Comparison of ENCODE assay signal across 9 cellular contexts in genomic region chr17:67442787-67443624, GRCh38.
A peak's percentile ranks its signal among the peaks of the same experiment; 100 is the strongest.
DNase-seq lines count a peak whose midpoint lies in the region; ATAC-seq and TF ChIP-seq lines count a peak whose summit lies in the region.
"Had no signal": no experiment of that assay in that cellular context is flagged by ENCODE, and none has a peak within 500 bp of the region (broad histone marks: within the 10 kb centered on the region; RNA-seq: fewer than 3 reads in every experiment).

No MANE protein-coding gene starts in this region.

- TF ChIP-seq EP300 in transverse colon (IDR thresholded peaks at IDR 0.05; ENCODE audit: low read depth): no peak
- TF ChIP-seq EP300 in suprapubic skin (IDR thresholded peaks at IDR 0.05): no peak

- peaks cover 73% of the 10 kb centered on the region for H3K4me1 Mint-ChIP-seq in activated naive CD4-positive, alpha-beta T cell treated with anti-CD3 and anti-CD28 coated beads, Interleukin-2, amount 10 ng/mL, durations not matched to agents 7 days and 5 days
- H3K4me1 Mint-ChIP-seq in activated naive CD8-positive, alpha-beta T cell treated with anti-CD3 and anti-CD28 coated beads, Interleukin-2, amount 10 ng/mL, durations not matched to agents 7 days and 5 days: peaks cover 51% of the 10 kb centered on the region
- peaks cover 9% of the 10 kb centered on the region for H3K4me1 Mint-ChIP-seq in chondrocyte (ENCODE audit: low read depth)

- POLR2A ChIA-PET in activated naive CD8-positive, alpha-beta T cell treated with anti-CD3 and anti-CD28 coated beads, Interleukin-2, amount 10 ng/mL, durations not matched to agents 7 days and 5 days (lab: Charles Lee): interaction anchor here (0.6 to 5.9 kb wide), 8 partner anchors 8 to 65 kb away, joined by 3 to 156 read pairs (median 14); partner anchors contain the start of gene PITPNC1

- H3K4me3 ChIP-seq in lower lobe of right lung (no peak overlapping the region), transverse colon (no peak overlapping the region), suprapubic skin (no peak overlapping the region)

- CTCF ChIA-PET in activated naive CD4-positive, alpha-beta T cell treated with anti-CD3 and anti-CD28 coated beads, Interleukin-2, amount 10 ng/mL, durations not matched to agents 7 days and 5 days (lab: Charles Lee): interaction anchor here (0.6 to 5.0 kb wide), 7 partner anchors 13 to 69 kb away, joined by 4 to 35 read pairs (median 6); no protein-coding TSS in a partner anchor

- H3K9me3 Mint-ChIP-seq in activated naive CD4-positive, alpha-beta T cell treated with anti-CD3 and anti-CD28 coated beads, Interleukin-2, amount 10 ng/mL, durations not matched to agents 7 days and 5 days: no peaks in the 10 kb centered on the region
- peaks cover 1% of the 10 kb centered on the region for H3K9me3 Mint-ChIP-seq in activated naive CD8-positive, alpha-beta T cell treated with anti-CD3 and anti-CD28 coated beads, Interleukin-2, amount 10 ng/mL, durations not matched to agents 7 days and 5 days
- no peaks in the 10 kb centered on the region for H3K9me3 Mint-ChIP-seq in chondrocyte (ENCODE audit: low read depth)

- H3K27me3 Mint-ChIP-seq in activated naive CD4-positive, alpha-beta T cell treated with anti-CD3 and anti-CD28 coated beads, Interleukin-2, amount 10 ng/mL, durations not matched to agents 7 days and 5 days: no peaks in the 10 kb centered on the region
- no peaks in the 10 kb centered on the region for H3K27me3 Mint-ChIP-seq in activated naive CD8-positive, alpha-beta T cell treated with anti-CD3 and anti-CD28 coated beads, Interleukin-2, amount 10 ng/mL, durations not matched to agents 7 days and 5 days
- H3K27me3 Mint-ChIP-seq in chondrocyte (ENCODE audit: low read depth): no peaks in the 10 kb centered on the region

- TF ChIP-seq CTCF in lower lobe of right lung (IDR thresholded peaks at IDR 0.05) (no peak), transverse colon (IDR thresholded peaks at IDR 0.05) (no peak), suprapubic skin (IDR thresholded peaks at IDR 0.05) (no peak), chondrocyte (IDR thresholded peaks at IDR 0.05) (no peak)

- peaks cover 57% of the 10 kb centered on the region for H3K4me1 ChIP-seq in lower lobe of right lung
- H3K4me1 ChIP-seq in transverse colon: peaks cover 0 to 38% (median 8%) of the 10 kb centered on the region in 4 donors
- H3K4me1 ChIP-seq in suprapubic skin: peaks cover 5% of the 10 kb centered on the region

- intact Hi-C loops in lower lobe of right lung (cut with DNase I): no loop called here
- intact Hi-C loops in transverse colon (cut with DNase I; ENCODE audit: low total_unique reads): no loop called here

- peak overlapping the region; percentile 79 for H3K27ac Mint-ChIP-seq in activated naive CD4-positive, alpha-beta T cell treated with anti-CD3 and anti-CD28 coated beads, Interleukin-2, amount 10 ng/mL, durations not matched to agents 7 days and 5 days
- H3K27ac Mint-ChIP-seq in activated naive CD8-positive, alpha-beta T cell treated with anti-CD3 and anti-CD28 coated beads, Interleukin-2, amount 10 ng/mL, durations not matched to agents 7 days and 5 days: peak overlapping the region; percentile 69
- no peak overlapping the region for H3K27ac Mint-ChIP-seq in chondrocyte (ENCODE audit: unreplicated experiment)

- WGBS in transverse colon (ENCODE audit: low coverage in 1 of 2), 2 donors: 71 to 84% methylated on average over 11 to 13 of the region's 13 CpGs
- WGBS in suprapubic skin: 66% methylated on average over 13 of the region's 13 CpGs

- H3K36me3 ChIP-seq in lower lobe of right lung (no peaks in the 10 kb centered on the region), transverse colon (no peaks in the 10 kb centered on the region), suprapubic skin (no peaks in the 10 kb centered on the region)

- TF ChIP-seq POLR2A in transverse colon (IDR thresholded peaks at IDR 0.05) (no peak), suprapubic skin (IDR thresholded peaks at IDR 0.05) (no peak)

- in situ Hi-C loops in transverse colon (cut with MboI; ENCODE audit: low pct_ligation_motif_present in 1 of 4, low pct_unique_long_range_greater_than_20kb in 1 of 4, low sequenced_read_pairs in 3 of 4): no loop called here

- peaks cover 26% of the 10 kb centered on the region for H3K36me3 Mint-ChIP-seq in activated naive CD4-positive, alpha-beta T cell treated with anti-CD3 and anti-CD28 coated beads, Interleukin-2, amount 10 ng/mL, durations not matched to agents 7 days and 5 days
- H3K36me3 Mint-ChIP-seq in activated naive CD8-positive, alpha-beta T cell treated with anti-CD3 and anti-CD28 coated beads, Interleukin-2, amount 10 ng/mL, durations not matched to agents 7 days and 5 days: peaks cover 17% of the 10 kb centered on the region
- H3K36me3 Mint-ChIP-seq in chondrocyte (ENCODE audit: low read depth): no peaks in the 10 kb centered on the region

- H3K9me3 ChIP-seq in lower lobe of right lung: no peaks in the 10 kb centered on the region
- H3K9me3 ChIP-seq in transverse colon: no peaks in the 10 kb centered on the region
- H3K9me3 ChIP-seq in suprapubic skin: no peaks in the 10 kb centered on the region

- H3K27me3 ChIP-seq in lower lobe of right lung (ENCODE audit: low read depth) (no peaks in the 10 kb centered on the region), transverse colon (no peaks in the 10 kb centered on the region), suprapubic skin (no peaks in the 10 kb centered on the region)

- H3K4me3 Mint-ChIP-seq in activated naive CD4-positive, alpha-beta T cell treated with anti-CD3 and anti-CD28 coated beads, Interleukin-2, amount 10 ng/mL, durations not matched to agents 7 days and 5 days: no peak overlapping the region
- no peak overlapping the region for H3K4me3 Mint-ChIP-seq in activated naive CD8-positive, alpha-beta T cell treated with anti-CD3 and anti-CD28 coated beads, Interleukin-2, amount 10 ng/mL, durations not matched to agents 7 days and 5 days
- no peak overlapping the region for H3K4me3 Mint-ChIP-seq in chondrocyte (ENCODE audit: unreplicated experiment)

- DNase-seq in activated naive CD4-positive, alpha-beta T cell treated with anti-CD3 and anti-CD28 coated beads, Interleukin-2, amount 10 ng/mL, durations not matched to agents 7 days and 5 days: no peak
- DNase-seq in activated naive CD4-positive, alpha-beta T cell (lab: John Stamatoyannopoulos, UW): no peak
- DNase-seq in activated naive CD8-positive, alpha-beta T cell treated with anti-CD3 and anti-CD28 coated beads, Interleukin-2, amount 10 ng/mL, durations not matched to agents 7 days and 5 days: no peak
- no peak for DNase-seq in lower lobe of right lung
- DNase-seq in transverse colon: no peak
- DNase-seq in suprapubic skin (ENCODE audit: low spot score in 2 of 2): no peak
- no peak for DNase-seq in chondrocyte (ENCODE audit: low spot score)
- DNase-seq in mesenteric fat pad (ENCODE audit: low spot score): no peak
- DNase-seq: stimulated activated CD4-positive, alpha-beta T cell treated with anti-CD3 and anti-CD28 coated beads, Interleukin-2, amount 100 ng/mL, for 48 hours had no signal

- ATAC-seq in activated naive CD8-positive, alpha-beta T cell treated with anti-CD3 and anti-CD28 coated beads, Interleukin-2, amount 10 ng/mL, durations not matched to agents 7 days and 5 days (ENCODE audit: low read depth): no peak
- ATAC-seq in lower lobe of right lung: no peak

- peak overlapping the region; percentile 58 for H3K27ac ChIP-seq in lower lobe of right lung
- H3K27ac ChIP-seq in transverse colon: peak overlapping the region; percentile 15 to 43 (median 30)
- H3K27ac ChIP-seq in suprapubic skin: no peak overlapping the region
